24 cellular contexts compared by ENCODE assay signal in genomic region chr5:134118212-134118611, GRCh38. TPM values are rescaled to one million over a fixed set of nuclear protein-coding genes. Genes with fewer than 3 reads are reported as not detected.
DNase-seq lines count a peak whose midpoint lies in the region; ATAC-seq and TF ChIP-seq lines count a peak whose summit lies in the region.
"Had no signal": no experiment of that assay in that cellular context is flagged by ENCODE, and none has a peak within 500 bp of the region (broad histone marks: within the 10 kb centered on the region; RNA-seq: fewer than 3 reads in every experiment).

No MANE protein-coding gene starts in this region.

- intact Hi-C loops in activated CD4-positive, alpha-beta memory T cell treated with anti-CD3 and anti-CD28 coated beads for 36 hours (cut with micrococcal nuclease): loop anchor here (1.0 to 5.0 kb wide), 2 partner anchors 9 to 109 kb away; partner anchors contain the start of gene PPP2CA
- intact Hi-C loops in CD8-positive, alpha-beta T cell (cut with DNase I, micrococcal nuclease): loop anchor here in 1 of 2 experiments (10.0 kb wide), 1 partner anchor 407 kb away; the partner anchor contains the start of gene JADE2

- peak overlapping the region; percentile 61 for H3K27ac Mint-ChIP-seq in activated CD4-positive, alpha-beta memory T cell treated with anti-CD3 and anti-CD28 coated beads for 36 hours
- H3K27ac Mint-ChIP-seq in activated CD4-positive, alpha-beta memory T cell treated with anti-CD3 and anti-CD28 coated beads, Interleukin-2, amount 10 ng/mL, durations not matched to agents 7 days and 5 days: no peak overlapping the region
- H3K27ac Mint-ChIP-seq in CD8-positive, alpha-beta T cell: peak overlapping the region; percentile 96
- peak overlapping the region; percentile 92 for H3K27ac Mint-ChIP-seq in activated naive CD8-positive, alpha-beta T cell
- H3K27ac Mint-ChIP-seq in naive thymus-derived CD8-positive, alpha-beta T cell: peak overlapping the region; percentile 49 to 99 (median 94)
- H3K27ac Mint-ChIP-seq in progenitor cell of endocrine pancreas: no peak overlapping the region

- peak overlapping the region; percentile 70 for H3K4me3 Mint-ChIP-seq in activated CD4-positive, alpha-beta memory T cell treated with anti-CD3 and anti-CD28 coated beads for 36 hours
- no peak overlapping the region for H3K4me3 Mint-ChIP-seq in activated CD4-positive, alpha-beta memory T cell treated with anti-CD3 and anti-CD28 coated beads, Interleukin-2, amount 10 ng/mL, durations not matched to agents 7 days and 5 days
- peak overlapping the region; percentile 95 for H3K4me3 Mint-ChIP-seq in CD8-positive, alpha-beta T cell
- H3K4me3 Mint-ChIP-seq in activated naive CD8-positive, alpha-beta T cell: peak overlapping the region; percentile 92
- peak overlapping the region; percentile 93 to 100 (median 98) for H3K4me3 Mint-ChIP-seq in naive thymus-derived CD8-positive, alpha-beta T cell
- no peak overlapping the region for H3K4me3 Mint-ChIP-seq in progenitor cell of endocrine pancreas (ENCODE audit: low read depth)

- H3K4me1 Mint-ChIP-seq in activated CD4-positive, alpha-beta memory T cell treated with anti-CD3 and anti-CD28 coated beads for 36 hours (ENCODE audit: low read depth): peaks cover 78% of the 10 kb centered on the region
- peaks cover 62% of the 10 kb centered on the region for H3K4me1 Mint-ChIP-seq in activated CD4-positive, alpha-beta memory T cell treated with anti-CD3 and anti-CD28 coated beads, Interleukin-2, amount 10 ng/mL, durations not matched to agents 7 days and 5 days
- H3K4me1 Mint-ChIP-seq in CD8-positive, alpha-beta T cell (ENCODE audit: low read depth): peaks cover 58% of the 10 kb centered on the region
- H3K4me1 Mint-ChIP-seq in activated naive CD8-positive, alpha-beta T cell (ENCODE audit: low read depth): peaks cover 76% of the 10 kb centered on the region
- peaks cover 33 to 72% (median 51%) of the 10 kb centered on the region in 4 donors for H3K4me1 Mint-ChIP-seq in naive thymus-derived CD8-positive, alpha-beta T cell
- peaks cover 12% of the 10 kb centered on the region for H3K4me1 Mint-ChIP-seq in progenitor cell of endocrine pancreas (ENCODE audit: low read depth)

- H3K27me3 ChIP-seq in CD8-positive, alpha-beta T cell (ENCODE audit: insufficient read depth, low read length): no peaks in the 10 kb centered on the region

- CTCF ChIA-PET in activated CD4-positive, alpha-beta memory T cell treated with anti-CD3 and anti-CD28 coated beads for 36 hours (lab: Charles Lee): interaction anchor here (1.0 to 17.1 kb wide), 5 partner anchors 9 to 92 kb away, joined by 4 to 253 read pairs (median 31); no protein-coding TSS in a partner anchor
- CTCF ChIA-PET in activated CD4-positive, alpha-beta memory T cell treated with anti-CD3 and anti-CD28 coated beads, Interleukin-2, amount 10 ng/mL, durations not matched to agents 7 days and 5 days (lab: Charles Lee): interaction anchor here (2.4 to 3.2 kb wide), 3 partner anchors 17 to 78 kb away, joined by 9 to 16 read pairs (median 12); no protein-coding TSS in a partner anchor
- CTCF ChIA-PET in CD8-positive, alpha-beta T cell (lab: Charles Lee): interaction anchor here (0.9 to 14.1 kb wide), 3 partner anchors 45 to 78 kb away, joined by 3 to 162 read pairs (median 3); no protein-coding TSS in a partner anchor

- peaks cover 35% of the 10 kb centered on the region for H3K4me1 ChIP-seq in CD8-positive, alpha-beta T cell (ENCODE audit: insufficient read depth, low read length)

- no peak for ATAC-seq in CD8-positive, alpha-beta T cell
- ATAC-seq in naive thymus-derived CD8-positive, alpha-beta T cell: no peak
- ATAC-seq in HG02763 (IDR thresholded peaks at IDR 0.05; ENCODE audit: unreplicated experiment): no peak
- ATAC-seq: A549, gastroesophageal sphincter, Right ventricle myocardium inferior, SK-N-SH treated with all-trans-retinoic acid at 6 μM for 48 hours had no signal

- TF ChIP-seq CTCF in CD8-positive, alpha-beta T cell (IDR thresholded peaks at IDR 0.05): no peak
- no peak for TF ChIP-seq CTCF in progenitor cell of endocrine pancreas (IDR thresholded peaks at IDR 0.05; ENCODE audit: unreplicated experiment)

- peaks cover 60% of the 10 kb centered on the region for H3K36me3 ChIP-seq in CD8-positive, alpha-beta T cell (ENCODE audit: insufficient read depth, low read length)
- H3K36me3 ChIP-seq: gastroesophageal sphincter had no signal

- POLR2A ChIA-PET in activated CD4-positive, alpha-beta memory T cell treated with anti-CD3 and anti-CD28 coated beads for 36 hours (lab: Charles Lee): interaction anchor here (1.0 to 2.8 kb wide), 6 partner anchors 9 to 36 kb away, joined by 3 to 16 read pairs (median 4); no protein-coding TSS in a partner anchor
- POLR2A ChIA-PET in activated CD4-positive, alpha-beta memory T cell treated with anti-CD3 and anti-CD28 coated beads, Interleukin-2, amount 10 ng/mL, durations not matched to agents 7 days and 5 days (lab: Charles Lee): interaction anchor here (1.0 to 2.6 kb wide), 4 partner anchors 10 to 29 kb away, joined by 3 to 18 read pairs (median 4); no protein-coding TSS in a partner anchor
- POLR2A ChIA-PET in CD8-positive, alpha-beta T cell (lab: Charles Lee): interaction anchor here (0.6 to 22.5 kb wide), 7 partner anchors 45 to 91 kb away, joined by 3 to 249 read pairs (median 4); no protein-coding TSS in a partner anchor
- POLR2A ChIA-PET in naive thymus-derived CD8-positive, alpha-beta T cell (lab: Charles Lee): interaction anchor here (1.2 to 1.9 kb wide), 3 partner anchors 55 to 113 kb away, joined by 3 to 9 read pairs (median 5); partner anchors contain the start of gene SKP1

- peak overlapping the region; percentile 99 for H3K4me3 ChIP-seq in CD8-positive, alpha-beta T cell (ENCODE audit: low read depth, low read length)
- H3K4me3 ChIP-seq: A549, gastroesophageal sphincter, PC-9 had no signal

- peak overlapping the region; percentile 64 for H3K27ac ChIP-seq in CD8-positive, alpha-beta T cell (ENCODE audit: low read depth, low read length)
- H3K27ac ChIP-seq: A549, gastroesophageal sphincter, PC-9, VCaP had no signal

- no peaks in the 10 kb centered on the region for H3K27me3 Mint-ChIP-seq in activated CD4-positive, alpha-beta memory T cell treated with anti-CD3 and anti-CD28 coated beads for 36 hours
- H3K27me3 Mint-ChIP-seq in activated CD4-positive, alpha-beta memory T cell treated with anti-CD3 and anti-CD28 coated beads, Interleukin-2, amount 10 ng/mL, durations not matched to agents 7 days and 5 days: peaks cover 66% of the 10 kb centered on the region
- H3K27me3 Mint-ChIP-seq in CD8-positive, alpha-beta T cell (ENCODE audit: low read depth): no peaks in the 10 kb centered on the region
- no peaks in the 10 kb centered on the region for H3K27me3 Mint-ChIP-seq in activated naive CD8-positive, alpha-beta T cell
- no peaks in the 10 kb centered on the region for H3K27me3 Mint-ChIP-seq in naive thymus-derived CD8-positive, alpha-beta T cell
- peaks cover 8% of the 10 kb centered on the region for H3K27me3 Mint-ChIP-seq in progenitor cell of endocrine pancreas

- peaks cover 50% of the 10 kb centered on the region for H3K36me3 Mint-ChIP-seq in activated CD4-positive, alpha-beta memory T cell treated with anti-CD3 and anti-CD28 coated beads for 36 hours
- H3K36me3 Mint-ChIP-seq in activated CD4-positive, alpha-beta memory T cell treated with anti-CD3 and anti-CD28 coated beads, Interleukin-2, amount 10 ng/mL, durations not matched to agents 7 days and 5 days (ENCODE audit: low read depth): peaks cover 21% of the 10 kb centered on the region
- peaks cover 80% of the 10 kb centered on the region for H3K36me3 Mint-ChIP-seq in CD8-positive, alpha-beta T cell
- H3K36me3 Mint-ChIP-seq in activated naive CD8-positive, alpha-beta T cell: peaks cover 14% of the 10 kb centered on the region
- H3K36me3 Mint-ChIP-seq in naive thymus-derived CD8-positive, alpha-beta T cell: peaks cover 32 to 76% (median 66%) of the 10 kb centered on the region in 3 donors
- peaks cover 4% of the 10 kb centered on the region for H3K36me3 Mint-ChIP-seq in progenitor cell of endocrine pancreas (ENCODE audit: insufficient read depth)

- no peak for DNase-seq in activated CD4-positive, alpha-beta memory T cell treated with anti-CD3 and anti-CD28 coated beads for 36 hours
- no peak for DNase-seq in activated CD4-positive, alpha-beta memory T cell treated with anti-CD3 and anti-CD28 coated beads, Interleukin-2, amount 10 ng/mL, durations not matched to agents 7 days and 5 days
- peak in 1 of 7 experiments; percentile 8 for DNase-seq in CD8-positive, alpha-beta T cell
- DNase-seq in naive thymus-derived CD8-positive, alpha-beta T cell: peak in 1 of 10 donors; percentile 15
- DNase-seq in GM03348 (ENCODE audit: low spot score) (no peak), progenitor cell of endocrine pancreas (ENCODE audit: low spot score, unreplicated experiment) (no peak)
- DNase-seq: activated CD4-positive, alpha-beta T cell treated with anti-CD3 and anti-CD28 coated beads, Interleukin-2, amount 50 U/mL, for 1 hour; AML-193; cerebellar nuclear complex; hypothalamus; mesendoderm; NCI-H1092 treated with DMSO at 0.1 percent for 48 hours; NCI-H187 treated with DMSO at 0.1 percent for 48 hours; NCI-H524 treated with DMSO at 0.1 percent for 48 hours; occipital lobe; PC-9; trophoblast cell had no signal

- no peaks in the 10 kb centered on the region for H3K9me3 ChIP-seq in CD8-positive, alpha-beta T cell (ENCODE audit: low read length)
- H3K9me3 ChIP-seq: A549, gastroesophageal sphincter had no signal

- no peaks in the 10 kb centered on the region for H3K9me3 Mint-ChIP-seq in activated CD4-positive, alpha-beta memory T cell treated with anti-CD3 and anti-CD28 coated beads for 36 hours
- H3K9me3 Mint-ChIP-seq in activated CD4-positive, alpha-beta memory T cell treated with anti-CD3 and anti-CD28 coated beads, Interleukin-2, amount 10 ng/mL, durations not matched to agents 7 days and 5 days: no peaks in the 10 kb centered on the region
- no peaks in the 10 kb centered on the region for H3K9me3 Mint-ChIP-seq in CD8-positive, alpha-beta T cell
- no peaks in the 10 kb centered on the region for H3K9me3 Mint-ChIP-seq in activated naive CD8-positive, alpha-beta T cell (ENCODE audit: low read depth)
- no peaks in the 10 kb centered on the region for H3K9me3 Mint-ChIP-seq in naive thymus-derived CD8-positive, alpha-beta T cell
- H3K9me3 Mint-ChIP-seq in progenitor cell of endocrine pancreas (ENCODE audit: low read depth): no peaks in the 10 kb centered on the region

RNA-seq across cellular contexts. Expression of gene TCF7, which starts 3.7 kb away (rescaled TPM):
- total RNA-seq in activated CD4-positive, alpha-beta memory T cell treated with anti-CD3 and anti-CD28 coated beads for 36 hours: 10 to 100 TPM; 59.3 to 65.6 TPM
- 10 to 100 TPM; 19.2 to 21.9 TPM for total RNA-seq in activated CD4-positive, alpha-beta memory T cell treated with anti-CD3 and anti-CD28 coated beads, Interleukin-2, amount 10 ng/mL, durations not matched to agents 7 days and 5 days
- total RNA-seq in CD8-positive, alpha-beta T cell: 100 to 1,000 TPM; 517 to 538 TPM
- total RNA-seq in naive thymus-derived CD8-positive, alpha-beta T cell: 100 to 1,000 TPM; 910 to 911 TPM
- polyA plus RNA-seq in naive thymus-derived CD8-positive, alpha-beta T cell: 100 to 1,000 TPM; 207 to 600 (median 328) TPM
- total RNA-seq in progenitor cell of endocrine pancreas: 14.4 and 16.6 TPM in 2 replicates
- total RNA-seq: occipital lobe had no signal

RNA-seq across cellular contexts. Expression of gene SKP1, which starts 58.5 kb away (rescaled TPM):
- 100 to 1,000 TPM; 284 to 286 TPM for total RNA-seq in activated CD4-positive, alpha-beta memory T cell treated with anti-CD3 and anti-CD28 coated beads for 36 hours
- total RNA-seq in activated CD4-positive, alpha-beta memory T cell treated with anti-CD3 and anti-CD28 coated beads, Interleukin-2, amount 10 ng/mL, durations not matched to agents 7 days and 5 days: 100 to 1,000 TPM; 197 to 205 TPM
- total RNA-seq in CD8-positive, alpha-beta T cell: 100 to 1,000 TPM; 290 to 301 TPM
- 100 to 1,000 TPM; 250 to 262 TPM for total RNA-seq in naive thymus-derived CD8-positive, alpha-beta T cell
- polyA plus RNA-seq in naive thymus-derived CD8-positive, alpha-beta T cell: 1,000 to 10,000 TPM; 1,138 to 1,312 (median 1,209) TPM
- total RNA-seq in progenitor cell of endocrine pancreas: 339 and 358 TPM in 2 replicates

Comparison
In these comparisons a context has a peak if more than half of its experiments do, and no peak if none do; other contexts are left out.
1. H3K27ac Mint-ChIP-seq: peak in activated CD4-positive, alpha-beta memory T cell treated with anti-CD3 and anti-CD28 coated beads for 36 hours (single experiment), CD8-positive, alpha-beta T cell (single experiment), activated naive CD8-positive, alpha-beta T cell (single experiment) and naive thymus-derived CD8-positive, alpha-beta T cell (10 of 10); none in activated CD4-positive, alpha-beta memory T cell treated with anti-CD3 and anti-CD28 coated beads, Interleukin-2, amount 10 ng/mL, durations not matched to agents 7 days and 5 days (single experiment) and progenitor cell of endocrine pancreas (single experiment).
2. H3K4me3 Mint-ChIP-seq: peak in activated CD4-positive, alpha-beta memory T cell treated with anti-CD3 and anti-CD28 coated beads for 36 hours (single experiment), CD8-positive, alpha-beta T cell (single experiment), activated naive CD8-positive, alpha-beta T cell (single experiment) and naive thymus-derived CD8-positive, alpha-beta T cell (10 of 10); none in activated CD4-positive, alpha-beta memory T cell treated with anti-CD3 and anti-CD28 coated beads, Interleukin-2, amount 10 ng/mL, durations not matched to agents 7 days and 5 days (single experiment) and progenitor cell of endocrine pancreas (single experiment).
3. RNA of gene TCF7, which starts 3.7 kb away (total RNA-seq): 910 to 911 TPM in naive thymus-derived CD8-positive, alpha-beta T cell and 517 to 538 TPM in CD8-positive, alpha-beta T cell; 59.3 to 65.6 TPM in activated CD4-positive, alpha-beta memory T cell treated with anti-CD3 and anti-CD28 coated beads for 36 hours, 19.2 to 21.9 TPM in activated CD4-positive, alpha-beta memory T cell treated with anti-CD3 and anti-CD28 coated beads, Interleukin-2, amount 10 ng/mL, durations not matched to agents 7 days and 5 days and 14.4 to 16.6 TPM in progenitor cell of endocrine pancreas; every median in the first group is over 4 times any median in the second.